ENCODE assay signal across 8 cellular contexts in genomic region chr5:159515909-159516415, GRCh38.
DNase-seq lines count a peak whose midpoint lies in the region; ATAC-seq lines count a peak whose summit lies in the region.

No MANE protein-coding gene starts in this region.

- H3K4me1 Mint-ChIP-seq in activated naive CD4-positive, alpha-beta T cell treated with anti-CD3 and anti-CD28 coated beads, Interleukin-2, amount 50 U/mL, for 24 hours = peaks cover 9% of the 10 kb centered on the region

- ATAC-seq in GM19372 (IDR thresholded peaks at IDR 0.05; ENCODE audit: low read depth, unreplicated experiment) (peak; percentile 95), HG03442 (IDR thresholded peaks at IDR 0.05; ENCODE audit: unreplicated experiment) (peak; percentile 92)

- peak overlapping the region; percentile 49 for H3K27ac Mint-ChIP-seq in activated naive CD4-positive, alpha-beta T cell treated with anti-CD3 and anti-CD28 coated beads, Interleukin-2, amount 50 U/mL, for 24 hours

- DNase-seq in COLO829 (ENCODE audit: low spot score) (peak; percentile 48), SK-N-DZ (ENCODE audit: low spot score) (peak; percentile 20), hepatic stellate cell (ENCODE audit: low spot score) (peak; percentile 27), DMS114 treated with DMSO at 0.1 percent for 48 hours (lab: John Stamatoyannopoulos, UW; ENCODE audit: unreplicated experiment) (no peak)
- DNase-seq in stimulated activated CD4-positive, alpha-beta T cell treated with anti-CD3 and anti-CD28 coated beads, Interleukin-12 subunit alpha, Interleukin-12 subunit beta, amount 100 ng/mL, for 48 hours (ENCODE audit: low read depth in 2 of 3, low spot score in 1 of 3) = peak; percentile 59 to 74 (median 67)

- H3K27me3 Mint-ChIP-seq in activated naive CD4-positive, alpha-beta T cell treated with anti-CD3 and anti-CD28 coated beads, Interleukin-2, amount 50 U/mL, for 24 hours = peaks cover 4% of the 10 kb centered on the region

- H3K4me3 Mint-ChIP-seq in activated naive CD4-positive, alpha-beta T cell treated with anti-CD3 and anti-CD28 coated beads, Interleukin-2, amount 50 U/mL, for 24 hours = no peak overlapping the region

- no peaks in the 10 kb centered on the region for H3K36me3 Mint-ChIP-seq in activated naive CD4-positive, alpha-beta T cell treated with anti-CD3 and anti-CD28 coated beads, Interleukin-2, amount 50 U/mL, for 24 hours

- H3K9me3 Mint-ChIP-seq in activated naive CD4-positive, alpha-beta T cell treated with anti-CD3 and anti-CD28 coated beads, Interleukin-2, amount 50 U/mL, for 24 hours = no peaks in the 10 kb centered on the region
